8 cellular contexts compared by ENCODE assay signal in genomic region chr11:119584193-119585037, GRCh38.
A peak's percentile ranks its signal among the peaks of the same experiment; 100 is the strongest.
DNase-seq lines count a peak whose midpoint lies in the region; ATAC-seq and TF ChIP-seq lines count a peak whose summit lies in the region.

No MANE protein-coding gene starts in this region.

- H3K36me3 ChIP-seq in spleen = no peaks in the 10 kb centered on the region

- peaks cover 0 to 72% (median 36%) of the 10 kb centered on the region in 7 donors for H3K27me3 ChIP-seq in spleen (replicated peaks in 1 of 7)

- H3K27ac ChIP-seq in spleen = no peak overlapping the region

- H3K4me3 ChIP-seq in HFF-Myc (replicated peaks; ENCODE audit: low read depth, low read length) (peak overlapping the region; percentile 49), choroid plexus epithelial cell (ENCODE audit: low read depth, low read length) (peak overlapping the region; percentile 53), spleen (peak overlapping the region in 7 of 8 donors; percentile 15 to 61 (median 27))

- intact Hi-C loops in spleen (cut with DNase I; ENCODE audit: low total_unique reads) = no loop called here

- TF ChIP-seq CTCF in HFF-Myc (IDR thresholded peaks at IDR 0.05; ENCODE audit: low read depth, low read length, missing control alignments) (no peak), choroid plexus epithelial cell (conservative IDR thresholded peaks at IDR 0.05; ENCODE audit: low read depth, low read length) (no peak), spleen (IDR thresholded peaks at IDR 0.05 in 8 of 11, conservative IDR thresholded peaks at IDR 0.05 in 3 of 11) (no peak)

- no peak for ATAC-seq in HG03025 (IDR thresholded peaks at IDR 0.05; ENCODE audit: low FRiP score, unreplicated experiment)

- no peak for TF ChIP-seq POLR2A in spleen (IDR thresholded peaks at IDR 0.05)

- peak; percentile 62 for DNase-seq in AG08395 (ENCODE audit: low spot score)
- no peak for DNase-seq in HFF-Myc (ENCODE audit: extremely low read depth, low read depth)
- DNase-seq in OCI-M1 (lab: John Stamatoyannopoulos, UW) = peak; percentile 94
- DNase-seq in choroid plexus epithelial cell (ENCODE audit: low read depth) = peak; percentile 78
- DNase-seq in kidney glomerular epithelial cell (lab: John Stamatoyannopoulos, UW) = peak; percentile 87
- no peak for DNase-seq in spleen
- DNase-seq in activated gamma-delta T cell (lab: John Stamatoyannopoulos, UW) = no peak

- WGBS in spleen, 5 donors = 0 to 2% (median 1%) methylated on average over 19 to 56 of the region's 56 CpGs

- peaks cover 0 to 15% (median 0%) of the 10 kb centered on the region in 8 donors for H3K9me3 ChIP-seq in spleen

- peaks cover 6 to 19% (median 16%) of the 10 kb centered on the region in 6 donors for H3K4me1 ChIP-seq in spleen

Comparison
In these comparisons a context has a peak if more than half of its experiments do, and no peak if none do; other contexts are left out.
1. DNase-seq: peak in AG08395 (single experiment), OCI-M1 (single experiment), choroid plexus epithelial cell (single experiment) and kidney glomerular epithelial cell (single experiment); none in HFF-Myc (single experiment), spleen (single experiment) and activated gamma-delta T cell (single experiment).
2. Peak in every context shown above with its lines, with median percentiles within 50 percentile points of each other: H3K4me3 ChIP-seq.